ENCODE assay signal across 8 cellular contexts in the genomic region with DNA sequence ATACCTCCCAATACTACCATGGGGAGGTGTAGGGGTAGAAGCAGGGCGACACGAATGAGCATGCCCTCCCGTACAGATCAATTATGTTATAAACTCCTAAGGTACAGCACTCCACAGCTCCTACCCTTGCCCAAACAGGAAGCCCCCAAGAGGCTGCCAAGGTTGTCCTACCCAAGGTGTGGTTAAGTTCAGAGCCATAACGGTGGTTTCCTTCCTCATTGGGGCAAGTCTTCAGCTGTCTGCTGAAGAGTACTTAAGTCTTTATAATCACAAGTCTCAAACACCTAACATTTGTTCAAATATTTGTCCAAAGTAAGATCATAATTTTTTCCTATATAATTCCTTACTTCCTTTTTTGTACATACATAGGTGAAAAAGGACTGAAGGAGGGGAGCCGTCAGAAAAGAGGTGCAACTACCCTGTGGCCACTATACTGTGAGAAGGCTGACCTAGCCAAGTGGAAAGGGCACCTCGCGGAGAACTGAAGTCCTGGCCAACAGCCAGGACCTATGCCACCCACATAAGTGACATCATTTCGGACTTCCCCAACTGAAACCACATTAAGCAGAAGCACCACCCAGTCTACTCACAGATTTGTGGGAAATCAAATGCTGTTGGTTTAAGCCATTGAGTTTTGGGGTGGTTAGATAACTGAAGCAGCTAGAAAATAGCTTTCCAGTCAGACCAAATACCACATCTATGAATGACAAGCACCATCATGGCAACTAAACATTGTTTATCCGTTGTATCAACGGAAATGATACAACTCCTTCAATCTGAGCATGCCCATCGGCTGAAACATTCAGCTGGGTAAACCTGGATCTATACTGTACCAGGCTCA. TPM values are rescaled to one million over a fixed set of nuclear protein-coding genes. Genes with fewer than 3 reads are reported as not detected.
DNase-seq lines count a peak whose midpoint lies in the region; FAIRE-seq lines count a peak whose summit lies in the region.
"Had no signal": no experiment of that assay in that cellular context is flagged by ENCODE, and none has a peak within 500 bp of the region (broad histone marks: within the 10 kb centered on the region; RNA-seq: fewer than 3 reads in every experiment).

No MANE protein-coding gene starts in this region.

- DNase-seq in GM19239 (ENCODE audit: insufficient read length, low spot score) (no peak), M059J (ENCODE audit: low read depth) (peak; percentile 98), iPS-NIHi7 (ENCODE audit: extremely low spot score) (no peak), AG08396 (ENCODE audit: low spot score) (no peak)
- peak; percentile 69 for DNase-seq in activated CD4-positive, alpha-beta T cell treated with anti-CD3 and anti-CD28 coated beads for 48 hours
- peak; percentile 68 to 73 (median 73) for DNase-seq in effector memory CD4-positive, alpha-beta T cell
- peak; percentile 36 to 52 for DNase-seq in stimulated activated CD4-positive, alpha-beta T cell treated with anti-CD3 and anti-CD28 coated beads, Interleukin-1b, Interleukin-23, amount 100 ng/mL, for 1 hour (ENCODE audit: low read depth in 2 of 2)

- H3K4me1 ChIP-seq in effector memory CD4-positive, alpha-beta T cell (ENCODE audit: control insufficient read depth, insufficient read depth, low read length, poor library complexity, severe bottlenecking) = peaks cover 35% of the 10 kb centered on the region

- FAIRE-seq in GM19239 (lab: Jason Lieb, UNC) = peak; percentile 81

- peak overlapping the region; percentile 94 for H3K27ac ChIP-seq in effector memory CD4-positive, alpha-beta T cell (ENCODE audit: insufficient read depth, low read length, poor library complexity, severe bottlenecking)
- H3K27ac ChIP-seq: cardiac muscle cell had no signal

- H3K36me3 ChIP-seq in effector memory CD4-positive, alpha-beta T cell (ENCODE audit: control insufficient read depth, insufficient read depth, low read length) = no peaks in the 10 kb centered on the region

- H3K27me3 ChIP-seq in effector memory CD4-positive, alpha-beta T cell (replicated peaks; ENCODE audit: control insufficient read depth, insufficient read depth, low read length, poor library complexity, severe bottlenecking) = no peaks in the 10 kb centered on the region
- H3K27me3 ChIP-seq: cardiac muscle cell had no signal

- no peaks in the 10 kb centered on the region for H3K9me3 ChIP-seq in effector memory CD4-positive, alpha-beta T cell (ENCODE audit: control insufficient read depth, low read length)

- no peak overlapping the region for H3K4me3 ChIP-seq in effector memory CD4-positive, alpha-beta T cell (ENCODE audit: insufficient read depth, low read depth, low read length, poor library complexity, severe bottlenecking)
- H3K4me3 ChIP-seq: cardiac muscle cell had no signal

RNA-seq across cellular contexts. Expression of gene RAB22A, which starts 2.9 kb away (rescaled TPM):
- total RNA-seq in M059J (2014; rRNA removed; shearing (Covaris generic)) = 19.5 and 25.5 TPM in 2 replicates

Comparison
In these comparisons a context has a peak if more than half of its experiments do, and no peak if none do; other contexts are left out.
1. DNase-seq: peak in M059J (single experiment), activated CD4-positive, alpha-beta T cell treated with anti-CD3 and anti-CD28 coated beads for 48 hours (single experiment), effector memory CD4-positive, alpha-beta T cell (3 of 3) and stimulated activated CD4-positive, alpha-beta T cell treated with anti-CD3 and anti-CD28 coated beads, Interleukin-1b, Interleukin-23, amount 100 ng/mL, for 1 hour (2 of 2); none in GM19239 (single experiment), iPS-NIHi7 (single experiment) and AG08396 (single experiment).